1 cellular context compared by ENCODE assay signal in the genomic region with DNA sequence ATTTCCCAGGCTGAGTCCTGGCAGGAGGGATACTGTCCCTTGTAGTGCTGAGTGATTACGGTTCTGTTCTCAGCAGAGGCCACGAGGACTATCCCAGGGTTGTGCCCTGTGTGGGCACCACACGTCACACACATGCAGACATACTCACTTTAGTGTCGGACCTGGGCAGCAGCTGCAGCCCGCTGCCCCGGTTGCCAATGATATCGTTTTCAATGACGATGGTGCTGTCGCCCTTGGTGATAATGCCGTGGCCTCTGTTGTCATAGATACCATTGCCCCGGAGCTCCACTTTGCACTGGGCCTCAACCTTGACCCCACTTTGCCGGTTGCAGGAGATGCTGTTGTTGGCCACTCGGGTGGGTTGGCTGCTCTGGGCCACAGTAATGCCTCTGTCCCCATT.
TF ChIP-seq lines count a peak whose summit lies in the region.

No MANE protein-coding gene starts in this region.

TF ChIP-seq in K562, 482 proteins besides CTCF, POLR2A, EP300 and RAD21:
- no peak for TF ChIP-seq TEAD4 (IDR thresholded peaks at IDR 0.05; ENCODE audit: low read length)
- TF ChIP-seq TEAD4 (CRISPR knock-in tag; IDR thresholded peaks at IDR 0.05; ENCODE audit: borderline replicate concordance), result 0 out of 2 replicates have a peak, but pooled peaks have one; percentile 33
- TF ChIP-seq MCM2 (IDR thresholded peaks at IDR 0.05; ENCODE audit: low read depth), result no peak
- no peak for TF ChIP-seq BRD4 (IDR thresholded peaks at IDR 0.05)
- no peak for TF ChIP-seq ZFP1 (CRISPR knock-in tag; IDR thresholded peaks at IDR 0.05)
- TF ChIP-seq, protein P1, sequence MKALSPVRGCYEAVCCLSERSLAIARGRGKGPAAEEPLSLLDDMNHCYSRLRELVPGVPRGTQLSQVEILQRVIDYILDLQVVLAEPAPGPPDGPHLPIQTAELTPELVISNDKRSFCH (CRISPR knock-in tag; IDR thresholded peaks at IDR 0.05), result no peak
- TF ChIP-seq, protein P1 (tag; IDR thresholded peaks at IDR 0.05), result no peak
- TF ChIP-seq, protein P2, sequence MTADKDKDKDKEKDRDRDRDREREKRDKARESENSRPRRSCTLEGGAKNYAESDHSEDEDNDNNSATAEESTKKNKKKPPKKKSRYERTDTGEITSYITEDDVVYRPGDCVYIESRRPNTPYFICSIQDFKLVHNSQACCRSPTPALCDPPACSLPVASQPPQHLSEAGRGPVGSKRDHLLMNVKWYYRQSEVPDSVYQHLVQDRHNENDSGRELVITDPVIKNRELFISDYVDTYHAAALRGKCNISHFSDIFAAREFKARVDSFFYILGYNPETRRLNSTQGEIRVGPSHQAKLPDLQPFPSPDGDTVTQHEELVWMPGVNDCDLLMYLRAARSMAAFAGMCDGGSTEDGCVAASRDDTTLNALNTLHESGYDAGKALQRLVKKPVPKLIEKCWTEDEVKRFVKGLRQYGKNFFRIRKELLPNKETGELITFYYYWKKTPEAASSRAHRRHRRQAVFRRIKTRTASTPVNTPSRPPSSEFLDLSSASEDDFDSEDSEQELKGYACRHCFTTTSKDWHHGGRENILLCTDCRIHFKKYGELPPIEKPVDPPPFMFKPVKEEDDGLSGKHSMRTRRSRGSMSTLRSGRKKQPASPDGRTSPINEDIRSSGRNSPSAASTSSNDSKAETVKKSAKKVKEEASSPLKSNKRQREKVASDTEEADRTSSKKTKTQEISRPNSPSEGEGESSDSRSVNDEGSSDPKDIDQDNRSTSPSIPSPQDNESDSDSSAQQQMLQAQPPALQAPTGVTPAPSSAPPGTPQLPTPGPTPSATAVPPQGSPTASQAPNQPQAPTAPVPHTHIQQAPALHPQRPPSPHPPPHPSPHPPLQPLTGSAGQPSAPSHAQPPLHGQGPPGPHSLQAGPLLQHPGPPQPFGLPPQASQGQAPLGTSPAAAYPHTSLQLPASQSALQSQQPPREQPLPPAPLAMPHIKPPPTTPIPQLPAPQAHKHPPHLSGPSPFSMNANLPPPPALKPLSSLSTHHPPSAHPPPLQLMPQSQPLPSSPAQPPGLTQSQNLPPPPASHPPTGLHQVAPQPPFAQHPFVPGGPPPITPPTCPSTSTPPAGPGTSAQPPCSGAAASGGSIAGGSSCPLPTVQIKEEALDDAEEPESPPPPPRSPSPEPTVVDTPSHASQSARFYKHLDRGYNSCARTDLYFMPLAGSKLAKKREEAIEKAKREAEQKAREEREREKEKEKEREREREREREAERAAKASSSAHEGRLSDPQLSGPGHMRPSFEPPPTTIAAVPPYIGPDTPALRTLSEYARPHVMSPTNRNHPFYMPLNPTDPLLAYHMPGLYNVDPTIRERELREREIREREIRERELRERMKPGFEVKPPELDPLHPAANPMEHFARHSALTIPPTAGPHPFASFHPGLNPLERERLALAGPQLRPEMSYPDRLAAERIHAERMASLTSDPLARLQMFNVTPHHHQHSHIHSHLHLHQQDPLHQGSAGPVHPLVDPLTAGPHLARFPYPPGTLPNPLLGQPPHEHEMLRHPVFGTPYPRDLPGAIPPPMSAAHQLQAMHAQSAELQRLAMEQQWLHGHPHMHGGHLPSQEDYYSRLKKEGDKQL (CRISPR knock-in tag; IDR thresholded peaks at IDR 0.05; ENCODE audit: borderline replicate concordance), result no peak
- TF ChIP-seq RFX1 (IDR thresholded peaks at IDR 0.05), result peak; percentile 52
- TF ChIP-seq ZNF134 (CRISPR knock-in tag; conservative IDR thresholded peaks at IDR 0.05), result no peak
- TF ChIP-seq, protein P3, sequence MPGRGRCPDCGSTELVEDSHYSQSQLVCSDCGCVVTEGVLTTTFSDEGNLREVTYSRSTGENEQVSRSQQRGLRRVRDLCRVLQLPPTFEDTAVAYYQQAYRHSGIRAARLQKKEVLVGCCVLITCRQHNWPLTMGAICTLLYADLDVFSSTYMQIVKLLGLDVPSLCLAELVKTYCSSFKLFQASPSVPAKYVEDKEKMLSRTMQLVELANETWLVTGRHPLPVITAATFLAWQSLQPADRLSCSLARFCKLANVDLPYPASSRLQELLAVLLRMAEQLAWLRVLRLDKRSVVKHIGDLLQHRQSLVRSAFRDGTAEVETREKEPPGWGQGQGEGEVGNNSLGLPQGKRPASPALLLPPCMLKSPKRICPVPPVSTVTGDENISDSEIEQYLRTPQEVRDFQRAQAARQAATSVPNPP (IDR thresholded peaks at IDR 0.05; ENCODE audit: borderline replicate concordance, insufficient read depth, insufficient read length), result no peak
TF ChIP-seq in K562: peak in this region for 2.
